ENCODE assay signal across 1 cellular context in the genomic region with DNA sequence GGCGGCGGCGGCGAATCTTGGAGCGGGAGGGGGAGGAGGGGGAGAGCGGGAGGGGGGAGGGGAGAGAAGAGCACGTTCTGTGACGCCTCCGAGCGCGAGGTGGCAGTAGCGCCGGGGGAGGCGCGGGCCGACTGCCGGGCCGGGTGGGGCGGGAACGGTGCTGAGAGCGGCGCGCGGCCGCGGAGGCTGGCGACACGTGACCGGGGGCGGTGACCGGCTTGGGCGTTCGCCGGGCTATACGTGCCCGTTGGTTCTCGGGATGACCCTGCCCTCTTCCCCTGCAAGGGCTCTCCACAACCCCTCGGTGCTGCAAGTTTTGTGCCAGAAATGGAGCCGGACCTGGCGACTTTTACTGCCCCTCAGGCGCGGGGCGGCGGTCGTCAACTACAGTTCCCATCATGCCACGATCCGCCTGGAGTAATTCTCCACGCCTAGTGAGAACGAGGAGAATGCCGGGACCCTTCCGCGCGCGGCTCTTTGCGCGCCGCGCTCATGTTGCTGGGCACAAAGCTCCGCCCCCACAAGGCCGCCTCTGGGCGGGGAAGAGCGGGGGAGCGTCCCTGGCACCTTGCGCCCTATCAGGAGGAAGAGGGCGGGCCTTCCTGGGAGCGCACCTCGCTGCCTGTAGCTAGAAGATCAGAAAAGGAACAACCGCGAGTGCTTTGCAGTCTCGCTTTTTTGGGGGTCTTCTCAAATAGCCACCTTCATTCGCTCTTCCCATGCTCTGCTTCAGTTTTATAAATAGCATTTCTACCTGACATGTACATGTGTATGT.
TF ChIP-seq lines count a peak whose summit lies in the region.

A gene with protein sequence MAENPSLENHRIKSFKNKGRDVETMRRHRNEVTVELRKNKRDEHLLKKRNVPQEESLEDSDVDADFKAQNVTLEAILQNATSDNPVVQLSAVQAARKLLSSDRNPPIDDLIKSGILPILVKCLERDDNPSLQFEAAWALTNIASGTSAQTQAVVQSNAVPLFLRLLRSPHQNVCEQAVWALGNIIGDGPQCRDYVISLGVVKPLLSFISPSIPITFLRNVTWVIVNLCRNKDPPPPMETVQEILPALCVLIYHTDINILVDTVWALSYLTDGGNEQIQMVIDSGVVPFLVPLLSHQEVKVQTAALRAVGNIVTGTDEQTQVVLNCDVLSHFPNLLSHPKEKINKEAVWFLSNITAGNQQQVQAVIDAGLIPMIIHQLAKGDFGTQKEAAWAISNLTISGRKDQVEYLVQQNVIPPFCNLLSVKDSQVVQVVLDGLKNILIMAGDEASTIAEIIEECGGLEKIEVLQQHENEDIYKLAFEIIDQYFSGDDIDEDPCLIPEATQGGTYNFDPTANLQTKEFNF (minus strand): TSS at position 133 of the 775 bp plus-strand sequence. CDS start 176 bp downstream, outside the sequence.

TF ChIP-seq in HEK293, 187 proteins besides CTCF, POLR2A, EP300 and RAD21 (continued from another document and continues in another):
- TF ChIP-seq, protein P1, sequence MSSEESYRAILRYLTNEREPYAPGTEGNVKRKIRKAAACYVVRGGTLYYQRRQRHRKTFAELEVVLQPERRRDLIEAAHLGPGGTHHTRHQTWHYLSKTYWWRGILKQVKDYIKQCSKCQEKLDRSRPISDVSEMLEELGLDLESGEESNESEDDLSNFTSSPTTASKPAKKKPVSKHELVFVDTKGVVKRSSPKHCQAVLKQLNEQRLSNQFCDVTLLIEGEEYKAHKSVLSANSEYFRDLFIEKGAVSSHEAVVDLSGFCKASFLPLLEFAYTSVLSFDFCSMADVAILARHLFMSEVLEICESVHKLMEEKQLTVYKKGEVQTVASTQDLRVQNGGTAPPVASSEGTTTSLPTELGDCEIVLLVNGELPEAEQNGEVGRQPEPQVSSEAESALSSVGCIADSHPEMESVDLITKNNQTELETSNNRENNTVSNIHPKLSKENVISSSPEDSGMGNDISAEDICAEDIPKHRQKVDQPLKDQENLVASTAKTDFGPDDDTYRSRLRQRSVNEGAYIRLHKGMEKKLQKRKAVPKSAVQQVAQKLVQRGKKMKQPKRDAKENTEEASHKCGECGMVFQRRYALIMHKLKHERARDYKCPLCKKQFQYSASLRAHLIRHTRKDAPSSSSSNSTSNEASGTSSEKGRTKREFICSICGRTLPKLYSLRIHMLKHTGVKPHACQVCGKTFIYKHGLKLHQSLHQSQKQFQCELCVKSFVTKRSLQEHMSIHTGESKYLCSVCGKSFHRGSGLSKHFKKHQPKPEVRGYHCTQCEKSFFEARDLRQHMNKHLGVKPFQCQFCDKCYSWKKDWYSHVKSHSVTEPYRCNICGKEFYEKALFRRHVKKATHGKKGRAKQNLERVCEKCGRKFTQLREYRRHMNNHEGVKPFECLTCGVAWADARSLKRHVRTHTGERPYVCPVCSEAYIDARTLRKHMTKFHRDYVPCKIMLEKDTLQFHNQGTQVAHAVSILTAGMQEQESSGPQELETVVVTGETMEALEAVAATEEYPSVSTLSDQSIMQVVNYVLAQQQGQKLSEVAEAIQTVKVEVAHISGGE (tag by site-specific recombination; conservative IDR thresholded peaks at IDR 0.05; ENCODE audit: low read depth), result 0 out of 2 replicates have a peak, but pooled peaks have one; percentile 30
- TF ChIP-seq, protein P2, sequence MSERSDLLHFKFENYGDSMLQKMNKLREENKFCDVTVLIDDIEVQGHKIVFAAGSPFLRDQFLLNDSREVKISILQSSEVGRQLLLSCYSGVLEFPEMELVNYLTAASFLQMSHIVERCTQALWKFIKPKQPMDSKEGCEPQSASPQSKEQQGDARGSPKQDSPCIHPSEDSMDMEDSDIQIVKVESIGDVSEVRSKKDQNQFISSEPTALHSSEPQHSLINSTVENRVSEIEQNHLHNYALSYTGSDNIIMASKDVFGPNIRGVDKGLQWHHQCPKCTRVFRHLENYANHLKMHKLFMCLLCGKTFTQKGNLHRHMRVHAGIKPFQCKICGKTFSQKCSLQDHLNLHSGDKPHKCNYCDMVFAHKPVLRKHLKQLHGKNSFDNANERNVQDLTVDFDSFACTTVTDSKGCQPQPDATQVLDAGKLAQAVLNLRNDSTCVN (tag by site-specific recombination; optimal IDR thresholded peaks at IDR 0.05), result peak; percentile 97
- TF ChIP-seq, protein P3, sequence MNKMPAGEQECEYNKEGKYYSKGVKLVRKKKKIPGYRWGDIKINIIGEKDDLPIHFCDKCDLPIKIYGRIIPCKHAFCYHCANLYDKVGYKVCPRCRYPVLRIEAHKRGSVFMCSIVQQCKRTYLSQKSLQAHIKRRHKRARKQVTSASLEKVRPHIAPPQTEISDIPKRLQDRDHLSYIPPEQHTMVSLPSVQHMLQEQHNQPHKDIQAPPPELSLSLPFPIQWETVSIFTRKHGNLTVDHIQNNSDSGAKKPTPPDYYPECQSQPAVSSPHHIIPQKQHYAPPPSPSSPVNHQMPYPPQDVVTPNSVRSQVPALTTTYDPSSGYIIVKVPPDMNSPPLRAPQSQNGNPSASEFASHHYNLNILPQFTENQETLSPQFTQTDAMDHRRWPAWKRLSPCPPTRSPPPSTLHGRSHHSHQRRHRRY (tag by site-specific recombination; IDR thresholded peaks at IDR 0.05), result no peak
- TF ChIP-seq ZNF626 (tag by site-specific recombination; IDR thresholded peaks at IDR 0.05), result no peak
- no peak for TF ChIP-seq FEZF1 (tag by site-specific recombination; IDR thresholded peaks at IDR 0.05)
- TF ChIP-seq ZFP3 (tag by site-specific recombination; IDR thresholded peaks at IDR 0.05; ENCODE audit: low read depth), result no peak
- no peak for TF ChIP-seq ZNF350 (tag by site-specific recombination; IDR thresholded peaks at IDR 0.05)
- no peak for TF ChIP-seq ZNF658 (tag by site-specific recombination; IDR thresholded peaks at IDR 0.05)
- TF ChIP-seq BCL11B (tag by site-specific recombination; IDR thresholded peaks at IDR 0.05; ENCODE audit: low read depth), result peak; percentile 57; the same call in 1 of the 2 replicates
- peak; percentile 49 for TF ChIP-seq YY1 (tag by site-specific recombination; IDR thresholded peaks at IDR 0.05)
- TF ChIP-seq MZF1 (tag by site-specific recombination; IDR thresholded peaks at IDR 0.05; ENCODE audit: borderline replicate concordance), result no peak
- no peak for TF ChIP-seq ZNF37A (tag by site-specific recombination; IDR thresholded peaks at IDR 0.05)
- TF ChIP-seq, protein P4, sequence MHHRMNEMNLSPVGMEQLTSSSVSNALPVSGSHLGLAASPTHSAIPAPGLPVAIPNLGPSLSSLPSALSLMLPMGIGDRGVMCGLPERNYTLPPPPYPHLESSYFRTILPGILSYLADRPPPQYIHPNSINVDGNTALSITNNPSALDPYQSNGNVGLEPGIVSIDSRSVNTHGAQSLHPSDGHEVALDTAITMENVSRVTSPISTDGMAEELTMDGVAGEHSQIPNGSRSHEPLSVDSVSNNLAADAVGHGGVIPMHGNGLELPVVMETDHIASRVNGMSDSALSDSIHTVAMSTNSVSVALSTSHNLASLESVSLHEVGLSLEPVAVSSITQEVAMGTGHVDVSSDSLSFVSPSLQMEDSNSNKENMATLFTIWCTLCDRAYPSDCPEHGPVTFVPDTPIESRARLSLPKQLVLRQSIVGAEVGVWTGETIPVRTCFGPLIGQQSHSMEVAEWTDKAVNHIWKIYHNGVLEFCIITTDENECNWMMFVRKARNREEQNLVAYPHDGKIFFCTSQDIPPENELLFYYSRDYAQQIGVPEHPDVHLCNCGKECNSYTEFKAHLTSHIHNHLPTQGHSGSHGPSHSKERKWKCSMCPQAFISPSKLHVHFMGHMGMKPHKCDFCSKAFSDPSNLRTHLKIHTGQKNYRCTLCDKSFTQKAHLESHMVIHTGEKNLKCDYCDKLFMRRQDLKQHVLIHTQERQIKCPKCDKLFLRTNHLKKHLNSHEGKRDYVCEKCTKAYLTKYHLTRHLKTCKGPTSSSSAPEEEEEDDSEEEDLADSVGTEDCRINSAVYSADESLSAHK (tag by site-specific recombination; IDR thresholded peaks at IDR 0.05), result peak; percentile 45; the same call in 1 of the 2 replicates
- no peak for TF ChIP-seq GFI1B (tag by site-specific recombination; IDR thresholded peaks at IDR 0.05)
- TF ChIP-seq, protein P5, sequence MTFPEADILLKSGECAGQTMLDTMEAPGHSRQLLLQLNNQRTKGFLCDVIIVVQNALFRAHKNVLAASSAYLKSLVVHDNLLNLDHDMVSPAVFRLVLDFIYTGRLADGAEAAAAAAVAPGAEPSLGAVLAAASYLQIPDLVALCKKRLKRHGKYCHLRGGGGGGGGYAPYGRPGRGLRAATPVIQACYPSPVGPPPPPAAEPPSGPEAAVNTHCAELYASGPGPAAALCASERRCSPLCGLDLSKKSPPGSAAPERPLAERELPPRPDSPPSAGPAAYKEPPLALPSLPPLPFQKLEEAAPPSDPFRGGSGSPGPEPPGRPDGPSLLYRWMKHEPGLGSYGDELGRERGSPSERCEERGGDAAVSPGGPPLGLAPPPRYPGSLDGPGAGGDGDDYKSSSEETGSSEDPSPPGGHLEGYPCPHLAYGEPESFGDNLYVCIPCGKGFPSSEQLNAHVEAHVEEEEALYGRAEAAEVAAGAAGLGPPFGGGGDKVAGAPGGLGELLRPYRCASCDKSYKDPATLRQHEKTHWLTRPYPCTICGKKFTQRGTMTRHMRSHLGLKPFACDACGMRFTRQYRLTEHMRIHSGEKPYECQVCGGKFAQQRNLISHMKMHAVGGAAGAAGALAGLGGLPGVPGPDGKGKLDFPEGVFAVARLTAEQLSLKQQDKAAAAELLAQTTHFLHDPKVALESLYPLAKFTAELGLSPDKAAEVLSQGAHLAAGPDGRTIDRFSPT (tag by site-specific recombination; IDR thresholded peaks at IDR 0.05), result peak; percentile 97
- TF ChIP-seq, protein P6, sequence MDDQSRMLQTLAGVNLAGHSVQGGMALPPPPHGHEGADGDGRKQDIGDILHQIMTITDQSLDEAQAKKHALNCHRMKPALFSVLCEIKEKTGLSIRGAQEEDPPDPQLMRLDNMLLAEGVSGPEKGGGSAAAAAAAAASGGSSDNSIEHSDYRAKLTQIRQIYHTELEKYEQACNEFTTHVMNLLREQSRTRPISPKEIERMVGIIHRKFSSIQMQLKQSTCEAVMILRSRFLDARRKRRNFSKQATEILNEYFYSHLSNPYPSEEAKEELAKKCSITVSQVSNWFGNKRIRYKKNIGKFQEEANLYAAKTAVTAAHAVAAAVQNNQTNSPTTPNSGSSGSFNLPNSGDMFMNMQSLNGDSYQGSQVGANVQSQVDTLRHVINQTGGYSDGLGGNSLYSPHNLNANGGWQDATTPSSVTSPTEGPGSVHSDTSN (CRISPR knock-in tag; IDR thresholded peaks at IDR 0.05), result no peak
- TF ChIP-seq ZNF677 (tag by site-specific recombination; IDR thresholded peaks at IDR 0.05), result no peak
- TF ChIP-seq KLF10 (tag by site-specific recombination; IDR thresholded peaks at IDR 0.05), result peak; percentile 64
- no peak; the same call in 1 of the 2 replicates for TF ChIP-seq ZNF660 (tag by site-specific recombination; IDR thresholded peaks at IDR 0.05)
- peak; percentile 82; the same call in 1 of the 2 replicates for TF ChIP-seq ZNF2 (tag by site-specific recombination; IDR thresholded peaks at IDR 0.05)
- TF ChIP-seq, protein P7, sequence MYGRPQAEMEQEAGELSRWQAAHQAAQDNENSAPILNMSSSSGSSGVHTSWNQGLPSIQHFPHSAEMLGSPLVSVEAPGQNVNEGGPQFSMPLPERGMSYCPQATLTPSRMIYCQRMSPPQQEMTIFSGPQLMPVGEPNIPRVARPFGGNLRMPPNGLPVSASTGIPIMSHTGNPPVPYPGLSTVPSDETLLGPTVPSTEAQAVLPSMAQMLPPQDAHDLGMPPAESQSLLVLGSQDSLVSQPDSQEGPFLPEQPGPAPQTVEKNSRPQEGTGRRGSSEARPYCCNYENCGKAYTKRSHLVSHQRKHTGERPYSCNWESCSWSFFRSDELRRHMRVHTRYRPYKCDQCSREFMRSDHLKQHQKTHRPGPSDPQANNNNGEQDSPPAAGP (tag by site-specific recombination; IDR thresholded peaks at IDR 0.05), result peak; percentile 84; the same call in 1 of the 2 replicates
- no peak for TF ChIP-seq ZNF792 (tag by site-specific recombination; IDR thresholded peaks at IDR 0.05)
- TF ChIP-seq ZBTB8A (tag by site-specific recombination; IDR thresholded peaks at IDR 0.05), result peak; percentile 99
- no peak for TF ChIP-seq ZNF266 (tag by site-specific recombination; IDR thresholded peaks at IDR 0.05; ENCODE audit: low read depth)
- TF ChIP-seq, protein P8, sequence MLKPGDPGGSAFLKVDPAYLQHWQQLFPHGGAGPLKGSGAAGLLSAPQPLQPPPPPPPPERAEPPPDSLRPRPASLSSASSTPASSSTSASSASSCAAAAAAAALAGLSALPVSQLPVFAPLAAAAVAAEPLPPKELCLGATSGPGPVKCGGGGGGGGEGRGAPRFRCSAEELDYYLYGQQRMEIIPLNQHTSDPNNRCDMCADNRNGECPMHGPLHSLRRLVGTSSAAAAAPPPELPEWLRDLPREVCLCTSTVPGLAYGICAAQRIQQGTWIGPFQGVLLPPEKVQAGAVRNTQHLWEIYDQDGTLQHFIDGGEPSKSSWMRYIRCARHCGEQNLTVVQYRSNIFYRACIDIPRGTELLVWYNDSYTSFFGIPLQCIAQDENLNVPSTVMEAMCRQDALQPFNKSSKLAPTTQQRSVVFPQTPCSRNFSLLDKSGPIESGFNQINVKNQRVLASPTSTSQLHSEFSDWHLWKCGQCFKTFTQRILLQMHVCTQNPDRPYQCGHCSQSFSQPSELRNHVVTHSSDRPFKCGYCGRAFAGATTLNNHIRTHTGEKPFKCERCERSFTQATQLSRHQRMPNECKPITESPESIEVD (tag by site-specific recombination; IDR thresholded peaks at IDR 0.05), result no peak
- TF ChIP-seq, protein P9, sequence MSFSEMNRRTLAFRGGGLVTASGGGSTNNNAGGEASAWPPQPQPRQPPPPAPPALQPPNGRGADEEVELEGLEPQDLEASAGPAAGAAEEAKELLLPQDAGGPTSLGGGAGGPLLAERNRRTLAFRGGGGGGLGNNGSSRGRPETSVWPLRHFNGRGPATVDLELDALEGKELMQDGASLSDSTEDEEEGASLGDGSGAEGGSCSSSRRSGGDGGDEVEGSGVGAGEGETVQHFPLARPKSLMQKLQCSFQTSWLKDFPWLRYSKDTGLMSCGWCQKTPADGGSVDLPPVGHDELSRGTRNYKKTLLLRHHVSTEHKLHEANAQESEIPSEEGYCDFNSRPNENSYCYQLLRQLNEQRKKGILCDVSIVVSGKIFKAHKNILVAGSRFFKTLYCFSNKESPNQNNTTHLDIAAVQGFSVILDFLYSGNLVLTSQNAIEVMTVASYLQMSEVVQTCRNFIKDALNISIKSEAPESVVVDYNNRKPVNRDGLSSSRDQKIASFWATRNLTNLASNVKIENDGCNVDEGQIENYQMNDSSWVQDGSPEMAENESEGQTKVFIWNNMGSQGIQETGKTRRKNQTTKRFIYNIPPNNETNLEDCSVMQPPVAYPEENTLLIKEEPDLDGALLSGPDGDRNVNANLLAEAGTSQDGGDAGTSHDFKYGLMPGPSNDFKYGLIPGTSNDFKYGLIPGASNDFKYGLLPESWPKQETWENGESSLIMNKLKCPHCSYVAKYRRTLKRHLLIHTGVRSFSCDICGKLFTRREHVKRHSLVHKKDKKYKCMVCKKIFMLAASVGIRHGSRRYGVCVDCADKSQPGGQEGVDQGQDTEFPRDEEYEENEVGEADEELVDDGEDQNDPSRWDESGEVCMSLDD (tag by site-specific recombination; IDR thresholded peaks at IDR 0.05), result no peak
- TF ChIP-seq SCRT1 (tag by site-specific recombination; IDR thresholded peaks at IDR 0.05; ENCODE audit: borderline replicate concordance), result no peak
- peak; percentile 36; the same call in 1 of the 2 replicates for TF ChIP-seq GLIS1 (tag by site-specific recombination; IDR thresholded peaks at IDR 0.05)
- 0 out of 2 replicates have a peak, but pooled peaks have one; percentile 70 for TF ChIP-seq GLI4 (tag by site-specific recombination; IDR thresholded peaks at IDR 0.05)
- no peak for TF ChIP-seq ZNF529 (tag by site-specific recombination; IDR thresholded peaks at IDR 0.05; ENCODE audit: insufficient replicate concordance)
- peak; percentile 87 for TF ChIP-seq ZXDB (tag by site-specific recombination; IDR thresholded peaks at IDR 0.05)
- TF ChIP-seq ZNF10 (tag by site-specific recombination; IDR thresholded peaks at IDR 0.05), result 0 out of 2 replicates have a peak, but pooled peaks have one; percentile 11
- TF ChIP-seq ZBTB17 (tag by site-specific recombination; IDR thresholded peaks at IDR 0.05), result peak; percentile 86
- TF ChIP-seq ZNF138 (tag by site-specific recombination; IDR thresholded peaks at IDR 0.05; ENCODE audit: borderline replicate concordance), result no peak
